8 cellular contexts compared by ENCODE assay signal in genomic region chr14:23556700-23557440, GRCh38. TPM values are rescaled to one million over a fixed set of nuclear protein-coding genes. Genes with fewer than 3 reads are reported as not detected.
A peak's percentile ranks its signal among the peaks of the same experiment; 100 is the strongest.
DNase-seq lines count a peak whose midpoint lies in the region; ATAC-seq lines count a peak whose summit lies in the region.

No MANE protein-coding gene starts in this region.

- POLR2A ChIA-PET in activated CD8-positive, alpha-beta T cell treated with anti-CD3 and anti-CD28 coated beads, Interleukin-2, amount 10 ng/mL, durations not matched to agents 7 days and 5 days (lab: Charles Lee), result interaction anchor here (0.5 to 2.9 kb wide), 3 partner anchors 10 to 235 kb away, joined by 3 to 13 read pairs (median 8); partner anchors contain the start of genes AP1G2 and PABPN1

- peak overlapping the region; percentile 90 for H3K4me3 Mint-ChIP-seq in activated CD8-positive, alpha-beta memory T cell treated with anti-CD3 and anti-CD28 coated beads, Interleukin-2, amount 10 ng/mL, durations not matched to agents 7 days and 5 days
- peak overlapping the region; percentile 95 for H3K4me3 Mint-ChIP-seq in activated CD8-positive, alpha-beta T cell treated with anti-CD3 and anti-CD28 coated beads, Interleukin-2, amount 10 ng/mL, durations not matched to agents 7 days and 5 days
- H3K4me3 Mint-ChIP-seq in immature natural killer cell, result peak overlapping the region; percentile 92 to 98 (median 97)

- no peaks in the 10 kb centered on the region for H3K27me3 Mint-ChIP-seq in activated CD8-positive, alpha-beta memory T cell treated with anti-CD3 and anti-CD28 coated beads, Interleukin-2, amount 10 ng/mL, durations not matched to agents 7 days and 5 days
- no peaks in the 10 kb centered on the region for H3K27me3 Mint-ChIP-seq in activated CD8-positive, alpha-beta T cell treated with anti-CD3 and anti-CD28 coated beads, Interleukin-2, amount 10 ng/mL, durations not matched to agents 7 days and 5 days (ENCODE audit: low read depth)
- peaks cover 0 to 6% (median 4%) of the 10 kb centered on the region in 3 donors for H3K27me3 Mint-ChIP-seq in immature natural killer cell (ENCODE audit: low read depth in 3 of 3)

- no peak for ATAC-seq in activated CD8-positive, alpha-beta memory T cell treated with anti-CD3 and anti-CD28 coated beads, Interleukin-2, amount 10 ng/mL, durations not matched to agents 7 days and 5 days
- ATAC-seq in activated CD8-positive, alpha-beta T cell treated with anti-CD3 and anti-CD28 coated beads, Interleukin-2, amount 10 ng/mL, durations not matched to agents 7 days and 5 days, result no peak
- no peak for ATAC-seq in GM19467 (IDR thresholded peaks at IDR 0.05; ENCODE audit: unreplicated experiment)

- H3K36me3 Mint-ChIP-seq in activated CD8-positive, alpha-beta memory T cell treated with anti-CD3 and anti-CD28 coated beads, Interleukin-2, amount 10 ng/mL, durations not matched to agents 7 days and 5 days, result peaks cover 17% of the 10 kb centered on the region
- H3K36me3 Mint-ChIP-seq in activated CD8-positive, alpha-beta T cell treated with anti-CD3 and anti-CD28 coated beads, Interleukin-2, amount 10 ng/mL, durations not matched to agents 7 days and 5 days (ENCODE audit: low read depth), result peaks cover 33% of the 10 kb centered on the region
- peaks cover 0 to 4% (median 3%) of the 10 kb centered on the region in 3 donors for H3K36me3 Mint-ChIP-seq in immature natural killer cell

- CTCF ChIA-PET in activated CD8-positive, alpha-beta memory T cell treated with anti-CD3 and anti-CD28 coated beads, Interleukin-2, amount 10 ng/mL, durations not matched to agents 7 days and 5 days (lab: Charles Lee), result interaction anchor here (0.8 to 10.0 kb wide), 5 partner anchors 10 to 86 kb away, joined by 3 to 212 read pairs (median 11); partner anchors contain the start of gene NGDN
- CTCF ChIA-PET in activated CD8-positive, alpha-beta T cell treated with anti-CD3 and anti-CD28 coated beads, Interleukin-2, amount 10 ng/mL, durations not matched to agents 7 days and 5 days (lab: Charles Lee), result interaction anchor here (0.7 to 10.5 kb wide), 4 partner anchors 18 to 230 kb away, joined by 3 to 266 read pairs (median 4); no protein-coding TSS in a partner anchor

- no peaks in the 10 kb centered on the region for H3K9me3 Mint-ChIP-seq in activated CD8-positive, alpha-beta memory T cell treated with anti-CD3 and anti-CD28 coated beads, Interleukin-2, amount 10 ng/mL, durations not matched to agents 7 days and 5 days (ENCODE audit: low read depth)
- H3K9me3 Mint-ChIP-seq in activated CD8-positive, alpha-beta T cell treated with anti-CD3 and anti-CD28 coated beads, Interleukin-2, amount 10 ng/mL, durations not matched to agents 7 days and 5 days (ENCODE audit: insufficient read depth), result no peaks in the 10 kb centered on the region
- no peaks in the 10 kb centered on the region for H3K9me3 Mint-ChIP-seq in immature natural killer cell

- H3K27ac Mint-ChIP-seq in activated CD8-positive, alpha-beta memory T cell treated with anti-CD3 and anti-CD28 coated beads, Interleukin-2, amount 10 ng/mL, durations not matched to agents 7 days and 5 days, result peak overlapping the region; percentile 93
- peak overlapping the region; percentile 97 for H3K27ac Mint-ChIP-seq in activated CD8-positive, alpha-beta T cell treated with anti-CD3 and anti-CD28 coated beads, Interleukin-2, amount 10 ng/mL, durations not matched to agents 7 days and 5 days
- peak overlapping the region; percentile 79 to 97 (median 96) for H3K27ac Mint-ChIP-seq in immature natural killer cell

- H3K4me1 Mint-ChIP-seq in activated CD8-positive, alpha-beta memory T cell treated with anti-CD3 and anti-CD28 coated beads, Interleukin-2, amount 10 ng/mL, durations not matched to agents 7 days and 5 days, result peaks cover 37% of the 10 kb centered on the region
- peaks cover 35% of the 10 kb centered on the region for H3K4me1 Mint-ChIP-seq in activated CD8-positive, alpha-beta T cell treated with anti-CD3 and anti-CD28 coated beads, Interleukin-2, amount 10 ng/mL, durations not matched to agents 7 days and 5 days (ENCODE audit: low read depth)
- peaks cover 26 to 33% of the 10 kb centered on the region in 2 donors for H3K4me1 Mint-ChIP-seq in immature natural killer cell

- no peak for DNase-seq in activated CD8-positive, alpha-beta memory T cell treated with anti-CD3 and anti-CD28 coated beads, Interleukin-2, amount 10 ng/mL, durations not matched to agents 7 days and 5 days
- no peak for DNase-seq in activated CD8-positive, alpha-beta memory T cell treated with anti-CD3 and anti-CD28 coated beads, Interleukin-2, amount 50 U/mL, for 48 hours
- no peak for DNase-seq in activated CD8-positive, alpha-beta T cell treated with anti-CD3 and anti-CD28 coated beads, Interleukin-2, amount 10 ng/mL, durations not matched to agents 7 days and 5 days
- no peak for DNase-seq in immature natural killer cell
- DNase-seq in hepatic stellate cell (ENCODE audit: low spot score), result no peak
- no peak for DNase-seq in NCI-H2227 (lab: John Stamatoyannopoulos, UW; ENCODE audit: unreplicated experiment)

- H3K27ac ChIP-seq in temporal lobe (ENCODE audit: low read depth, low read length), result peak overlapping the region; percentile 92

RNA-seq across cellular contexts. Expression of gene THTPA, which starts 0.8 kb away (rescaled TPM):
- total RNA-seq in activated CD8-positive, alpha-beta memory T cell treated with anti-CD3 and anti-CD28 coated beads, Interleukin-2, amount 10 ng/mL, durations not matched to agents 7 days and 5 days, result 10 to 100 TPM; 13.5 to 15.6 TPM
- total RNA-seq in activated CD8-positive, alpha-beta T cell treated with anti-CD3 and anti-CD28 coated beads, Interleukin-2, amount 10 ng/mL, durations not matched to agents 7 days and 5 days, result 1 to 10 TPM; 7.3 to 9.8 TPM
- polyA plus RNA-seq in immature natural killer cell, result 10 to 100 TPM; 17.5 to 20.6 (median 19.5) TPM
- total RNA-seq in temporal lobe, result 16.7 TPM

RNA-seq across cellular contexts. Expression of gene ZFHX2, which starts 5.3 kb away (rescaled TPM):
- 1 to 10 TPM; 1.8 to 2.7 TPM for total RNA-seq in activated CD8-positive, alpha-beta memory T cell treated with anti-CD3 and anti-CD28 coated beads, Interleukin-2, amount 10 ng/mL, durations not matched to agents 7 days and 5 days
- total RNA-seq in activated CD8-positive, alpha-beta T cell treated with anti-CD3 and anti-CD28 coated beads, Interleukin-2, amount 10 ng/mL, durations not matched to agents 7 days and 5 days, result 1 to 10 TPM in 1 of 2 experiments, under 1 TPM in 1; 0.90 to 1.5 TPM
- under 1 TPM in 1 of 3 donors, not detected in 2; 0.12 TPM for polyA plus RNA-seq in immature natural killer cell
- 1.5 TPM for total RNA-seq in temporal lobe

RNA-seq across cellular contexts. Expression of gene AP1G2, which starts 10.7 kb away (rescaled TPM):
- 100 to 1,000 TPM; 222 to 294 TPM for total RNA-seq in activated CD8-positive, alpha-beta memory T cell treated with anti-CD3 and anti-CD28 coated beads, Interleukin-2, amount 10 ng/mL, durations not matched to agents 7 days and 5 days
- total RNA-seq in activated CD8-positive, alpha-beta T cell treated with anti-CD3 and anti-CD28 coated beads, Interleukin-2, amount 10 ng/mL, durations not matched to agents 7 days and 5 days, result 100 to 1,000 TPM; 267 to 276 TPM
- polyA plus RNA-seq in immature natural killer cell, result 10 to 100 TPM; 62.9 to 80.7 (median 64.4) TPM
- 10.6 TPM for total RNA-seq in temporal lobe

RNA-seq across cellular contexts. Expression of gene JPH4, which starts 21.7 kb away (rescaled TPM):
- under 1 TPM in 1 of 2 experiments, not detected in 1; 0.77 TPM for total RNA-seq in activated CD8-positive, alpha-beta memory T cell treated with anti-CD3 and anti-CD28 coated beads, Interleukin-2, amount 10 ng/mL, durations not matched to agents 7 days and 5 days
- not detected for total RNA-seq in activated CD8-positive, alpha-beta T cell treated with anti-CD3 and anti-CD28 coated beads, Interleukin-2, amount 10 ng/mL, durations not matched to agents 7 days and 5 days
- under 1 TPM in 1 of 3 donors, not detected in 2; 0.10 TPM for polyA plus RNA-seq in immature natural killer cell
- 40.1 TPM for total RNA-seq in temporal lobe

Comparison
In these comparisons a context has a peak if more than half of its experiments do, and no peak if none do; other contexts are left out.
1. RNA of gene AP1G2, which starts 10.7 kb away (total RNA-seq): 222 to 294 TPM in activated CD8-positive, alpha-beta memory T cell treated with anti-CD3 and anti-CD28 coated beads, Interleukin-2, amount 10 ng/mL, durations not matched to agents 7 days and 5 days and 267 to 276 TPM in activated CD8-positive, alpha-beta T cell treated with anti-CD3 and anti-CD28 coated beads, Interleukin-2, amount 10 ng/mL, durations not matched to agents 7 days and 5 days; 10.6 TPM in temporal lobe (single experiment); every median in the first group is over 10 times any median in the second.
2. Peak in every context shown above with its lines, with median percentiles within 50 percentile points of each other: H3K27ac Mint-ChIP-seq and H3K4me3 Mint-ChIP-seq.